Comparison of ENCODE assay signal across 8 cellular contexts in the genomic region with DNA sequence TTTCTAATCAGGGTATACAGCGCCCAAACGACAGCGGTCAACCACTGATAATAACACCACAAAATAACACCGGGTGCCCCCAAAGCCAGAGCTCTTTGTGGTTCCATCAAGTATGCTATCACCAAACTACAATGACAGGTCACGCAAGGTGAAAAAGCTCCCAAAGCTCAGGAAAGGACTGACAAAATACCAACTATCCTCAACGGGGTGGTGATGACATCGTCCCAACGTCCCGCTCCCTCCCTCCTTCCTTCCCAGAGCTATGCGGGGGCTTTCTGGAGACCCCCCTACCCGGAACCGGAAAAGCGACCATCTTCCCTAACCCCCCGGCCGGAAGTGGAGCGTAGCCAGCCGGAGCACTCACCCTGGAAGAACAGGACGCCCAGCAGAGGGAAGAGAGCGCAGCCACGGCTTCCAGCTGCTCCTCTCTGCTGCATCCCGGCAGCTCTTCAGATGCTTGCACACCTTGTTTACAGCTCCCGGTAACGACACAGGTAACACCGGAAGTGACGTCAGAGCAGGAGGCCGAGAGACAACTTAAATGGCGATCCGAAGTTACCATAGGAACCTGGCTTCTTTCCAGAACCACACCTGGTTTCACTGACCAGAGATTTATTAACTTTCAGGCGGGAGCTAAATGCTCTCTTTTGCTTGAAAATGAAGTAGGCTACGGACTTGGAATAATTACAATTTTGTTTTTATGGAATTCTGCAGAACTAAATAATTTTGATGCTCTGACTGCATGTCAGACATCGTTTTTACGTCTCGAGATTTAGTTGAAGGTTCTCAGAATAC. TPM values are rescaled to one million over a fixed set of nuclear protein-coding genes. Genes with fewer than 3 reads are reported as not detected.
A peak's percentile ranks its signal among the peaks of the same experiment; 100 is the strongest.
DNase-seq lines count a peak whose midpoint lies in the region; ATAC-seq and TF ChIP-seq lines count a peak whose summit lies in the region.

A gene with protein sequence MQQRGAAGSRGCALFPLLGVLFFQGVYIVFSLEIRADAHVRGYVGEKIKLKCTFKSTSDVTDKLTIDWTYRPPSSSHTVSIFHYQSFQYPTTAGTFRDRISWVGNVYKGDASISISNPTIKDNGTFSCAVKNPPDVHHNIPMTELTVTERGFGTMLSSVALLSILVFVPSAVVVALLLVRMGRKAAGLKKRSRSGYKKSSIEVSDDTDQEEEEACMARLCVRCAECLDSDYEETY (minus strand): TSS at position 508 of the 795 bp plus-strand sequence. CDS start 71 bp downstream, at position 437.

- TF ChIP-seq EP300 in upper lobe of left lung (IDR thresholded peaks at IDR 0.05), result peak in 2 of 4 donors; percentile 12 to 27

- H3K27ac ChIP-seq in angular gyrus (ENCODE audit: low read depth, low read length) (peak within 1 kb of the TSS; percentile 38), upper lobe of left lung (peak within 1 kb of the TSS; percentile 90 to 96 (median 92))

- H3K4me1 ChIP-seq in upper lobe of left lung, result peaks cover 7 to 30% (median 15%) of the 10 kb centered on the region in 4 donors

- DNase-seq in G401 (ENCODE audit: low spot score) (peak; percentile 94), NCI-H1694 (lab: John Stamatoyannopoulos, UW) (peak; percentile 28), left ventricle myocardium superior (peak; percentile 63), posterior vena cava (ENCODE audit: low spot score) (peak; percentile 84), upper lobe of left lung (peak; percentile 76 to 94)

- no peaks in the 10 kb centered on the region for H3K27me3 ChIP-seq in upper lobe of left lung

- H3K36me3 ChIP-seq in upper lobe of left lung, result peaks cover 0 to 6% (median 4%) of the 10 kb centered on the region in 4 donors

- no peaks in the 10 kb centered on the region for H3K9me3 ChIP-seq in upper lobe of left lung

- in situ Hi-C loops in G401 (cut with HindIII; ENCODE audit: low sequenced_read_pairs), result no loop called here

- no peak for TF ChIP-seq CTCF in upper lobe of left lung (IDR thresholded peaks at IDR 0.05)

- H3K4me3 ChIP-seq in upper lobe of left lung, result peak within 1 kb of the TSS; percentile 55 to 71 (median 62)

- ATAC-seq in HG02759 (IDR thresholded peaks at IDR 0.05; ENCODE audit: unreplicated experiment) (peak; percentile 82), left ventricle myocardium superior (peak; percentile 84), upper lobe of left lung (ENCODE audit: low FRiP score in 2 of 2) (peak; percentile 83 to 88)

- intact Hi-C loops in T-helper 2 cell treated with Interferon-gamma antibody and Interleukin-4, amounts not matched to agents 100 ng/mL and 5 ng/mL, for 36 hours (cut with micrococcal nuclease), result loop anchor here (1.0 to 5.0 kb wide), 3 partner anchors 11 to 90 kb away; a partner anchor contains a TSS
- intact Hi-C loops in left ventricle myocardium superior (cut with micrococcal nuclease), result no loop called here
- intact Hi-C loops in posterior vena cava (cut with DNase I), result no loop called here

- 4% methylated on average over 27 to 33 of the region's 33 CpGs for WGBS in upper lobe of left lung, 2 donors

- TF ChIP-seq POLR2A in upper lobe of left lung (IDR thresholded peaks at IDR 0.05), result peak in 2 of 4 donors; percentile 76 to 85

RNA-seq across cellular contexts. Expression of the gene that starts here (rescaled TPM):
- total RNA-seq in G401 (2014; rRNA removed; shearing (Covaris generic)), result not detected in 2 replicates
- 16.5 and 19.4 TPM in 2 replicates for total RNA-seq in T-helper 2 cell treated with Interferon-gamma antibody and Interleukin-4, amounts not matched to agents 100 ng/mL and 5 ng/mL, for 36 hours
- total RNA-seq in left ventricle myocardium superior (2.6 TPM), posterior vena cava (1 to 10 TPM in 1 of 2 donors, under 1 TPM in 1; 0.52 to 1.6 TPM), upper lobe of left lung (10 to 100 TPM in 4 of 6 donors, 1 to 10 TPM in 2; 2.3 to 27.7 (median 10.4) TPM)

Comparison
In these comparisons a context has a peak if more than half of its experiments do, and no peak if none do; other contexts are left out.
1. Peak in every context shown above with its lines: DNase-seq, ATAC-seq, H3K4me3 ChIP-seq and H3K27ac ChIP-seq.
2. Peak in DNase-seq in G401; RNA of the gene not detected or under 1 TPM.
3. DNase-seq: peak in every context shown above with its lines; median percentile 94 in G401; 85 in upper lobe of left lung; 84 in posterior vena cava; 63 in left ventricle myocardium superior; 28 in NCI-H1694.